In the genomic region with DNA sequence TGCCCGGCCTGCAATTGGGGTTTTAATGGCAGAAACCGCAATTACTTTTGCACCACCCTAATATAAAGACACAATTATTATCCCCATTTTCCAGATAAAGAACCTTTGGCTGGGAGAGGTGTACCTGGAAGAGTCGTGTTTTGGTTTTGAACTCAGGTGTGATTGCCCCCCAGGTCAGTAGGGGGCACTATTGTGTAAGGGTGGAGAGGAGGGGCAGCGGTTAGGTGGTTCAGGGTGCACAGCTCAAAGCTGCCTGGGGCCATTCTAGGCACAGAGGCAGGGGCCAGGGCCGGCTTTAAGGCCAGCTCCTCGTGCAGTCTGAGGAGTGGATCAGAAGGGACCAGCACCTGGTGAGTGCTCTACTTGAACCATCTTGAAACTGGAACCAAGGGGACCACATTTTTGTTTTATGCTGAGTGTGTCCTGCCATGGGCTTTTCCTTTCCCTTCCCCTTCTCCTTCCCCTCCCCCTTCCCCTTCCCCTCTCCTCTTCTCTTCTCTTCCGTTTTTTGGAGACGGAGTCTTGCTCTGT, we compare ENCODE assay signal across 8 cellular contexts. TPM values are rescaled to one million over a fixed set of nuclear protein-coding genes. Genes with fewer than 3 reads are reported as not detected.
DNase-seq lines count a peak whose midpoint lies in the region; ATAC-seq and FAIRE-seq lines count a peak whose summit lies in the region.

No MANE protein-coding gene starts in this region.

- ATAC-seq in Right ventricle myocardium superior (ENCODE audit: poor library complexity), result peak; percentile 66
- ATAC-seq in GM18520 (IDR thresholded peaks at IDR 0.05; ENCODE audit: unreplicated experiment), result no peak
- no peak for ATAC-seq in GM18907 (IDR thresholded peaks at IDR 0.05; ENCODE audit: unreplicated experiment)

- FAIRE-seq in HTR-8/SVneo (lab: Jason Lieb, UNC), result peak; percentile 44

- intact Hi-C loops in Right ventricle myocardium superior (cut with DNase I), result loop anchor here (2.0 to 5.0 kb wide), 2 partner anchors 40 to 171 kb away; a partner anchor contains a TSS

- DNase-seq in Caki2 (ENCODE audit: low read depth), result peak; percentile 64
- peak; percentile 69 for DNase-seq in HTR-8/SVneo (ENCODE audit: insufficient read length, low spot score)
- DNase-seq in RPMI7951 (ENCODE audit: low read depth), result peak; percentile 49
- peak; percentile 59 for DNase-seq in activated T-helper 9 cell treated with anti-CD3 and anti-CD28 coated beads, Interleukin-2, amount 50 U/mL, for 16 hours (ENCODE audit: low read depth)
- peak; percentile 66 for DNase-seq in Right ventricle myocardium superior
- DNase-seq in stimulated activated CD4-positive, alpha-beta T cell treated with anti-CD3 and anti-CD28 coated beads, Interleukin-12 subunit alpha, Interleukin-12 subunit beta, amount 100 ng/mL, for 24 hours (ENCODE audit: low read depth in 2 of 2), result peak; percentile 59 to 74

- in situ Hi-C loops in Caki2 (cut with HindIII; ENCODE audit: low pct_unique_long_range_greater_than_20kb, low sequenced_read_pairs), result no loop called here

RNA-seq across cellular contexts. Expression of a gene that starts 5.8 kb away (rescaled TPM):
- total RNA-seq in Caki2 (2014; rRNA removed; shearing (Covaris generic); ENCODE audit: low replicate concordance), result 75.4 and 121 TPM in 2 replicates
- 14.7 and 22.9 TPM in 2 replicates for total RNA-seq in RPMI7951 (2014; rRNA removed; shearing (Covaris generic))
- total RNA-seq in Right ventricle myocardium superior, result 98.8 TPM

RNA-seq across cellular contexts. Expression of a gene that starts 10.4 kb away (rescaled TPM):
- total RNA-seq in Caki2 (2014; rRNA removed; shearing (Covaris generic); ENCODE audit: low replicate concordance), result 2,936 and 3,126 TPM in 2 replicates
- total RNA-seq in RPMI7951 (2014; rRNA removed; shearing (Covaris generic)), result 4,830 and 4,921 TPM in 2 replicates
- total RNA-seq in Right ventricle myocardium superior, result 935 TPM

RNA-seq across cellular contexts. Expression of a gene that starts 19.2 kb away (rescaled TPM):
- total RNA-seq in Caki2 (2014; rRNA removed; shearing (Covaris generic); ENCODE audit: low replicate concordance), result 2,724 and 3,070 TPM in 2 replicates
- 2,557 and 2,630 TPM in 2 replicates for total RNA-seq in RPMI7951 (2014; rRNA removed; shearing (Covaris generic))
- 1,304 TPM for total RNA-seq in Right ventricle myocardium superior

RNA-seq across cellular contexts. Expression of a gene that starts 21.2 kb away (rescaled TPM):
- total RNA-seq in Caki2 (2014; rRNA removed; shearing (Covaris generic); ENCODE audit: low replicate concordance), result 0.27 and 0.52 TPM in 2 replicates
- 145 and 157 TPM in 2 replicates for total RNA-seq in RPMI7951 (2014; rRNA removed; shearing (Covaris generic))
- 7.3 TPM for total RNA-seq in Right ventricle myocardium superior

RNA-seq across cellular contexts. Expression of a gene that starts 32.6 kb away (rescaled TPM):
- 0.35 and 0.71 TPM in 2 replicates for total RNA-seq in Caki2 (2014; rRNA removed; shearing (Covaris generic); ENCODE audit: low replicate concordance)
- total RNA-seq in RPMI7951 (2014; rRNA removed; shearing (Covaris generic)), result 8.0 and 12.7 TPM in 2 replicates
- 3.6 TPM for total RNA-seq in Right ventricle myocardium superior
